13 cellular contexts compared by ENCODE assay signal in genomic region chr16:84562174-84562815, GRCh38. TPM values are rescaled to one million over a fixed set of nuclear protein-coding genes. Genes with fewer than 3 reads are reported as not detected.
A peak's percentile ranks its signal among the peaks of the same experiment; 100 is the strongest.
DNase-seq lines count a peak whose midpoint lies in the region; ATAC-seq, FAIRE-seq and TF ChIP-seq lines count a peak whose summit lies in the region.
"Had no signal": no experiment of that assay in that cellular context is flagged by ENCODE, and none has a peak within 500 bp of the region (broad histone marks: within the 10 kb centered on the region; RNA-seq: fewer than 3 reads in every experiment).

No MANE protein-coding gene starts in this region.

- H3K27me3 Mint-ChIP-seq in IgD-negative memory B cell, result peaks cover 1% of the 10 kb centered on the region

- H3K27me3 ChIP-seq in lung (ENCODE audit: control insufficient read depth, insufficient read depth), result no peaks in the 10 kb centered on the region

- intact Hi-C loops in lower leg skin (cut with DNase I; ENCODE audit: low total_unique reads), result no loop called here

- H3K9me3 Mint-ChIP-seq in IgD-negative memory B cell, result no peaks in the 10 kb centered on the region

- peaks cover 7% of the 10 kb centered on the region for H3K36me3 Mint-ChIP-seq in IgD-negative memory B cell

- H3K4me3 ChIP-seq in lung, result no peak overlapping the region
- no peak overlapping the region for H3K4me3 ChIP-seq in lower leg skin (ENCODE audit: low read depth, poor library complexity, severe bottlenecking)

- no peak for TF ChIP-seq POLR2A in GM12891 (IDR thresholded peaks at IDR 0.05; ENCODE audit: low read depth, low read length)
- no peak for TF ChIP-seq POLR2A in lower leg skin (IDR thresholded peaks at IDR 0.05)

- FAIRE-seq in GM12891 (lab: Jason Lieb, UNC) (peak; percentile 75), HTR-8/SVneo (lab: Jason Lieb, UNC) (no peak)
- FAIRE-seq: keratinocyte had no signal

- no peaks in the 10 kb centered on the region for H3K9me3 ChIP-seq in lung (ENCODE audit: control insufficient read depth in 2 of 2, insufficient read depth in 1 of 2, low read length in 1 of 2)

- 74 to 82% methylated on average over 16 of the region's 16 CpGs for WGBS in lung, 2 donors
- 82 to 83% methylated on average over 16 of the region's 16 CpGs for WGBS in lower leg skin, 2 donors

- peaks cover 20 to 23% (median 22%) of the 10 kb centered on the region in 3 donors for H3K4me1 Mint-ChIP-seq in IgD-negative memory B cell

- no peaks in the 10 kb centered on the region for H3K4me1 ChIP-seq in lung (ENCODE audit: control insufficient read depth in 2 of 2, insufficient read depth in 2 of 2, low read length in 2 of 2)

- peak overlapping the region in 3 of 4 donors; percentile 8 to 85 (median 12) for H3K4me3 Mint-ChIP-seq in IgD-negative memory B cell

- DNase-seq in GM12891 (ENCODE audit: insufficient read length, low spot score) (peak; percentile 43), GM20000 (ENCODE audit: low spot score) (peak; percentile 48), lung (ENCODE audit: low spot score) (no peak), lower leg skin (ENCODE audit: low spot score in 2 of 2) (no peak), HTR-8/SVneo (ENCODE audit: insufficient read length, low spot score) (no peak), COLO829 (ENCODE audit: low spot score) (no peak)
- DNase-seq: NCI-H2107; stimulated activated CD4-positive, alpha-beta T cell treated with anti-CD3 and anti-CD28 coated beads, Interleukin-2, amount 100 ng/mL, for 48 hours; substantia nigra had no signal

- H3K27ac ChIP-seq in lung (ENCODE audit: low read depth in 1 of 2, low read length in 1 of 2), result no peak overlapping the region
- H3K27ac ChIP-seq: RWPE1 had no signal

- peak; percentile 35 for ATAC-seq in lung (ENCODE audit: insufficient read depth, low FRiP score)
- ATAC-seq in HG02623 (IDR thresholded peaks at IDR 0.05; ENCODE audit: unreplicated experiment), result no peak

- peaks cover 0 to 14% of the 10 kb centered on the region in 2 donors for H3K36me3 ChIP-seq in lung (ENCODE audit: control insufficient read depth in 2 of 2, insufficient read depth in 2 of 2, low read length in 2 of 2)

- H3K27ac Mint-ChIP-seq in IgD-negative memory B cell, result peak overlapping the region; percentile 88 to 92 (median 90)

- TF ChIP-seq CTCF in GM20000 (IDR thresholded peaks at IDR 0.05; ENCODE audit: extremely low read depth, missing control alignments) (no peak), lung (IDR thresholded peaks at IDR 0.05; ENCODE audit: control extremely low read depth, extremely low read depth) (no peak), lower leg skin (IDR thresholded peaks at IDR 0.05) (no peak)

TF ChIP-seq in GM12891, 5 proteins besides CTCF, POLR2A, EP300 and RAD21:
- TF ChIP-seq SPI1 (IDR thresholded peaks at IDR 0.05; ENCODE audit: low read depth, low read length), result peak; percentile 65
- no peak for TF ChIP-seq POU2F2 (IDR thresholded peaks at IDR 0.05; ENCODE audit: low read depth, low read length)

RNA-seq across cellular contexts. Expression of gene COTL1, which starts 55.6 kb away (rescaled TPM):
- 283 TPM for polyA plus RNA-seq in GM12891 (2012; ENCODE audit: low read depth, missing spikeins)
- polyA plus RNA-seq in IgD-negative memory B cell (725 TPM), lung (100 to 1,000 TPM in 1 of 2 donors, 10 to 100 TPM in 1; 80.1 to 223 TPM)
- total RNA-seq in lung (100 to 1,000 TPM in 1 of 2 donors, 10 to 100 TPM in 1; 62.4 to 204 TPM), lower leg skin (10 to 100 TPM in 2 of 4 donors, 1 to 10 TPM in 2; 6.5 to 25.7 (median 9.8) TPM)

RNA-seq across cellular contexts. Expression of gene MEAK7, which starts 57.8 kb away (rescaled TPM):
- polyA plus RNA-seq in GM12891 (2012; ENCODE audit: low read depth, missing spikeins), result 2.6 TPM
- polyA plus RNA-seq in IgD-negative memory B cell, result 8.2 TPM
- 10 to 100 TPM; 15.7 to 16.9 TPM for total RNA-seq in lung
- 1 to 10 TPM; 4.8 to 6.7 TPM for polyA plus RNA-seq in lung
- total RNA-seq in lower leg skin, result 10 to 100 TPM; 10.2 to 20.8 (median 14.9) TPM

Comparison
In these comparisons a context has a peak if more than half of its experiments do, and no peak if none do; other contexts are left out.
1. DNase-seq: peak in GM12891 (single experiment) and GM20000 (single experiment); none in lung (single experiment), lower leg skin (0 of 2), HTR-8/SVneo (single experiment) and COLO829 (single experiment).